Comparison of ENCODE assay signal across 3 cellular contexts in genomic region chr1:167613984-167614383, GRCh38. TPM values are rescaled to one million over a fixed set of nuclear protein-coding genes. Genes with fewer than 3 reads are reported as not detected.
"Had no signal": no experiment of that assay in that cellular context is flagged by ENCODE, and none has a peak within 500 bp of the region (broad histone marks: within the 10 kb centered on the region; RNA-seq: fewer than 3 reads in every experiment).

No MANE protein-coding gene starts in this region.

RNA-seq across cellular contexts. Expression of gene RCSD1, which starts 16.0 kb away (rescaled TPM):
- total RNA-seq: NCI-H460, PC-9, SK-MEL-5 had no signal
